19 cellular contexts compared by ENCODE assay signal in genomic region chr1:155019377-155020245, GRCh38. TPM values are rescaled to one million over a fixed set of nuclear protein-coding genes. Genes with fewer than 3 reads are reported as not detected.
DNase-seq lines count a peak whose midpoint lies in the region; ATAC-seq, FAIRE-seq and TF ChIP-seq lines count a peak whose summit lies in the region.
"Had no signal": no experiment of that assay in that cellular context is flagged by ENCODE, and none has a peak within 500 bp of the region (broad histone marks: within the 10 kb centered on the region; RNA-seq: fewer than 3 reads in every experiment).

No MANE protein-coding gene starts in this region.

- FAIRE-seq in pancreas (lab: Jason Lieb, UNC) = no peak

- no peak for DNase-seq in activated CD4-positive, alpha-beta T cell treated with anti-CD3 and anti-CD28 coated beads, Interleukin-2, amount 10 ng/mL, durations not matched to agents 24 days and 14 days
- no peak for DNase-seq in activated CD4-positive, alpha-beta T cell treated with anti-CD3 and anti-CD28 coated beads for 48 hours
- no peak for DNase-seq in HFFc6
- no peak for DNase-seq in central memory CD8-positive, alpha-beta T cell (ENCODE audit: low spot score in 2 of 2)
- DNase-seq in progenitor cell of endocrine pancreas (ENCODE audit: low spot score, unreplicated experiment) = no peak
- no peak for DNase-seq in stimulated activated CD4-positive, alpha-beta T cell treated with anti-CD3 and anti-CD28 coated beads, Interleukin-4, amount 100 ng/mL, for 1 hour
- DNase-seq in pancreas = no peak
- no peak for DNase-seq in ureter (ENCODE audit: low spot score)
- DNase-seq: activated CD8-positive, alpha-beta memory T cell treated with anti-CD3 and anti-CD28 coated beads for 24 hours; NCI-H1105; Peyer's patch; T1000; transverse colon had no signal

- H3K36me3 Mint-ChIP-seq in activated CD4-positive, alpha-beta T cell treated with anti-CD3 and anti-CD28 coated beads, Interleukin-2, amount 10 ng/mL, durations not matched to agents 24 days and 14 days (ENCODE audit: low read depth) = peaks cover 45% of the 10 kb centered on the region
- H3K36me3 Mint-ChIP-seq in HFFc6 (ENCODE audit: low read depth) (no peaks in the 10 kb centered on the region), progenitor cell of endocrine pancreas (ENCODE audit: insufficient read depth) (peaks cover 3% of the 10 kb centered on the region)
- peaks cover 10% of the 10 kb centered on the region for H3K36me3 Mint-ChIP-seq in central memory CD8-positive, alpha-beta T cell (ENCODE audit: insufficient read depth)

- peak overlapping the region; percentile 48 for H3K27ac Mint-ChIP-seq in activated CD4-positive, alpha-beta T cell treated with anti-CD3 and anti-CD28 coated beads, Interleukin-2, amount 10 ng/mL, durations not matched to agents 24 days and 14 days
- H3K27ac Mint-ChIP-seq in HFFc6 (0 out of 2 replicates have a peak overlapping the region, but pooled peaks have one; percentile 27), progenitor cell of endocrine pancreas (peak overlapping the region; percentile 22)
- peak overlapping the region; percentile 87 for H3K27ac Mint-ChIP-seq in central memory CD8-positive, alpha-beta T cell (ENCODE audit: low read depth)

- H3K27me3 ChIP-seq in pancreas = no peaks in the 10 kb centered on the region
- H3K27me3 ChIP-seq: heart left ventricle, ovary, Peyer's patch, transverse colon had no signal

- intact Hi-C loops in activated CD4-positive, alpha-beta T cell treated with anti-CD3 and anti-CD28 coated beads, Interleukin-2, amount 10 ng/mL, durations not matched to agents 24 days and 14 days (cut with micrococcal nuclease) = no loop called here
- intact Hi-C loops in pancreas (cut with DNase I) = loop anchor here in 2 of 3 donors (10.0 kb wide), 1 partner anchor 55 kb away; the partner anchor contains the start of gene PYGO2 (in 2 of the 2)

- H3K36me3 ChIP-seq in pancreas = peaks cover 0 to 19% (median 9%) of the 10 kb centered on the region in 3 donors
- H3K36me3 ChIP-seq: ovary had no signal

- no peak overlapping the region for H3K27ac ChIP-seq in pancreas
- H3K27ac ChIP-seq: heart left ventricle, ovary had no signal

- H3K4me3 Mint-ChIP-seq in activated CD4-positive, alpha-beta T cell treated with anti-CD3 and anti-CD28 coated beads, Interleukin-2, amount 10 ng/mL, durations not matched to agents 24 days and 14 days = no peak overlapping the region
- H3K4me3 Mint-ChIP-seq in HFFc6 (no peak overlapping the region; the same call in 1 of the 2 replicates), progenitor cell of endocrine pancreas (ENCODE audit: low read depth) (no peak overlapping the region)
- no peak overlapping the region for H3K4me3 Mint-ChIP-seq in central memory CD8-positive, alpha-beta T cell

- peaks cover 35% of the 10 kb centered on the region for H3K4me1 Mint-ChIP-seq in activated CD4-positive, alpha-beta T cell treated with anti-CD3 and anti-CD28 coated beads, Interleukin-2, amount 10 ng/mL, durations not matched to agents 24 days and 14 days
- H3K4me1 Mint-ChIP-seq in HFFc6 (ENCODE audit: low read depth) = peaks cover 32% of the 10 kb centered on the region
- H3K4me1 Mint-ChIP-seq in central memory CD8-positive, alpha-beta T cell = peaks cover 34% of the 10 kb centered on the region
- H3K4me1 Mint-ChIP-seq in progenitor cell of endocrine pancreas (ENCODE audit: low read depth) = peaks cover 2% of the 10 kb centered on the region

- ATAC-seq in central memory CD8-positive, alpha-beta T cell (replicated peaks; ENCODE audit: extremely low read depth, poor library complexity, severe bottlenecking) = no peak
- no peak for ATAC-seq in pancreas
- ATAC-seq: heart left ventricle, left lobe of liver had no signal

- H3K4me3 ChIP-seq in pancreas = no peak overlapping the region
- H3K4me3 ChIP-seq: heart left ventricle, ovary, Peyer's patch, transverse colon had no signal

- H3K4me1 ChIP-seq in pancreas = peaks cover 0 to 14% (median 5%) of the 10 kb centered on the region in 3 donors

- TF ChIP-seq CTCF in HFFc6 (IDR thresholded peaks at IDR 0.05) (no peak), progenitor cell of endocrine pancreas (IDR thresholded peaks at IDR 0.05; ENCODE audit: unreplicated experiment) (no peak), pancreas (IDR thresholded peaks at IDR 0.05) (no peak)

- H3K27me3 Mint-ChIP-seq in activated CD4-positive, alpha-beta T cell treated with anti-CD3 and anti-CD28 coated beads, Interleukin-2, amount 10 ng/mL, durations not matched to agents 24 days and 14 days = no peaks in the 10 kb centered on the region
- no peaks in the 10 kb centered on the region; the same call in 1 of the 2 replicates for H3K27me3 Mint-ChIP-seq in HFFc6 (ENCODE audit: insufficient read depth)
- H3K27me3 Mint-ChIP-seq in central memory CD8-positive, alpha-beta T cell = no peaks in the 10 kb centered on the region
- no peaks in the 10 kb centered on the region for H3K27me3 Mint-ChIP-seq in progenitor cell of endocrine pancreas

- no peaks in the 10 kb centered on the region for H3K9me3 ChIP-seq in pancreas
- H3K9me3 ChIP-seq: heart left ventricle, ovary, Peyer's patch, transverse colon had no signal

- 76% methylated on average over 11 of the region's 11 CpGs for WGBS in pancreas, 2 donors

- no peaks in the 10 kb centered on the region for H3K9me3 Mint-ChIP-seq in activated CD4-positive, alpha-beta T cell treated with anti-CD3 and anti-CD28 coated beads, Interleukin-2, amount 10 ng/mL, durations not matched to agents 24 days and 14 days
- H3K9me3 Mint-ChIP-seq in HFFc6 (no peaks in the 10 kb centered on the region), progenitor cell of endocrine pancreas (ENCODE audit: low read depth) (no peaks in the 10 kb centered on the region)
- H3K9me3 Mint-ChIP-seq in central memory CD8-positive, alpha-beta T cell = no peaks in the 10 kb centered on the region

RNA-seq across cellular contexts. Expression of gene DCST2, which starts 14.0 kb away (rescaled TPM):
- total RNA-seq in activated CD4-positive, alpha-beta T cell treated with anti-CD3 and anti-CD28 coated beads, Interleukin-2, amount 10 ng/mL, durations not matched to agents 24 days and 14 days = 0.16 TPM in 1 of 2 replicates, not detected in the other
- total RNA-seq in HFFc6 (2021; fragmentation: NEBNext Ultra II Directional; extraction: Animal tissue kit (Norgen Biotek cat#: 25700)) = under 1 TPM in 2 of 6 experiments, not detected in 4; 0.08 to 0.14 TPM
- total RNA-seq in progenitor cell of endocrine pancreas = 2.2 TPM in 2 replicates
- under 1 TPM; 0.12 to 0.94 (median 0.22) TPM for total RNA-seq in pancreas
- 1 to 10 TPM; 3.9 to 5.1 TPM for polyA plus RNA-seq in pancreas
- total RNA-seq in ureter = 1.2 TPM
- total RNA-seq: cerebellum had no signal

RNA-seq across cellular contexts. Expression of gene DCST1, which starts 14.0 kb away (rescaled TPM):
- total RNA-seq in activated CD4-positive, alpha-beta T cell treated with anti-CD3 and anti-CD28 coated beads, Interleukin-2, amount 10 ng/mL, durations not matched to agents 24 days and 14 days = not detected in 2 replicates
- not detected for total RNA-seq in HFFc6 (2021; fragmentation: NEBNext Ultra II Directional; extraction: Animal tissue kit (Norgen Biotek cat#: 25700))
- not detected in 2 replicates for total RNA-seq in progenitor cell of endocrine pancreas
- total RNA-seq in pancreas = under 1 TPM in 1 of 6 donors, not detected in 5; 0.14 TPM
- not detected for polyA plus RNA-seq in pancreas
- total RNA-seq in ureter = not detected
- total RNA-seq: cerebellum, heart left ventricle, NCI-H460 had no signal
- polyA plus RNA-seq: AG04450, heart left ventricle had no signal

RNA-seq across cellular contexts. Expression of gene ZBTB7B, which starts 17.0 kb away (rescaled TPM):
- 145 and 150 TPM in 2 replicates for total RNA-seq in activated CD4-positive, alpha-beta T cell treated with anti-CD3 and anti-CD28 coated beads, Interleukin-2, amount 10 ng/mL, durations not matched to agents 24 days and 14 days
- 10 to 100 TPM; 31.1 to 37.1 (median 34.1) TPM for total RNA-seq in HFFc6 (2021; fragmentation: NEBNext Ultra II Directional; extraction: Animal tissue kit (Norgen Biotek cat#: 25700))
- total RNA-seq in progenitor cell of endocrine pancreas (28.9 and 29.9 TPM in 2 replicates), pancreas (10 to 100 TPM; 24.5 to 38.4 (median 37.2) TPM), ureter (92.8 TPM)
- 10 to 100 TPM; 19.8 to 31.8 TPM for polyA plus RNA-seq in pancreas

RNA-seq across cellular contexts. Expression of gene LENEP, which starts 26.2 kb away (rescaled TPM):
- total RNA-seq in activated CD4-positive, alpha-beta T cell treated with anti-CD3 and anti-CD28 coated beads, Interleukin-2, amount 10 ng/mL, durations not matched to agents 24 days and 14 days = 0.79 and 1.4 TPM in 2 replicates
- under 1 TPM in 1 of 6 experiments, not detected in 5; 0.46 TPM for total RNA-seq in HFFc6 (2021; fragmentation: NEBNext Ultra II Directional; extraction: Animal tissue kit (Norgen Biotek cat#: 25700))
- total RNA-seq in progenitor cell of endocrine pancreas (0.84 TPM in 2 replicates), pancreas (under 1 TPM in 1 of 6 donors, not detected in 5; 0.29 TPM), ureter (0.94 TPM)
- not detected for polyA plus RNA-seq in pancreas
- total RNA-seq: heart left ventricle, left lobe of liver, ovary, Peyer's patch, transverse colon had no signal
- polyA plus RNA-seq: AG04450, heart left ventricle, ovary had no signal

RNA-seq across cellular contexts. Expression of gene ADAM15, which starts 31.5 kb away (rescaled TPM):
- total RNA-seq in activated CD4-positive, alpha-beta T cell treated with anti-CD3 and anti-CD28 coated beads, Interleukin-2, amount 10 ng/mL, durations not matched to agents 24 days and 14 days = 79.7 and 84.5 TPM in 2 replicates
- 10 to 100 TPM; 51.1 to 66.9 (median 63.7) TPM for total RNA-seq in HFFc6 (2021; fragmentation: NEBNext Ultra II Directional; extraction: Animal tissue kit (Norgen Biotek cat#: 25700))
- total RNA-seq in progenitor cell of endocrine pancreas = 20.9 and 22.1 TPM in 2 replicates
- 10 to 100 TPM; 23.7 to 37.6 (median 33.2) TPM for total RNA-seq in pancreas
- polyA plus RNA-seq in pancreas = 100 to 1,000 TPM; 114 to 125 TPM
- 152 TPM for total RNA-seq in ureter

Comparison
In these comparisons a context has a peak if more than half of its experiments do, and no peak if none do; other contexts are left out.
1. H3K27ac Mint-ChIP-seq: peak in every context shown above with its lines; median percentile 87 in central memory CD8-positive, alpha-beta T cell; 48 in activated CD4-positive, alpha-beta T cell treated with anti-CD3 and anti-CD28 coated beads, Interleukin-2, amount 10 ng/mL, durations not matched to agents 24 days and 14 days; 27 in HFFc6; 22 in progenitor cell of endocrine pancreas.